In the genomic region with DNA sequence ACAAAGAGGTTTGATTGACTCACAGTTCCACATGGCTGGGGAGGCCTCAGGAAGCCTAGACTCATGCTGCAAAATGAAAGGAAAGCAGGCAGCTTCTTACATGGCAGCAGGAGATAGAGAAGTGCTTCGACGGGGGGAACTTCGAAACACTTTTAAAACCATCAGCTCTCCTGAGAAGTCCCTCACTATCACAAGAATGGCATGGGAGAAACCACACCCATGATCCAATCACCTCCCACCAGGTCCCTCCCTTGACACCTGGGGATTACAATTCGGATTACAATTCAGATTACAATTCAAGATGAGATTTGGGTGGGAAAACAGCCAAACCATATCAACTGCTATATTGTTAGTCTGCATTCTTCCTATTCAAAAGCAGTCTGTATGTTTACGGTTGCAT, we compare ENCODE assay signal across 5 cellular contexts.
"Had no signal": no experiment of that assay in that cellular context is flagged by ENCODE, and none has a peak within 500 bp of the region (broad histone marks: within the 10 kb centered on the region; RNA-seq: fewer than 3 reads in every experiment).

No MANE protein-coding gene starts in this region.

- H3K4me1 ChIP-seq: HAP-1 had no signal

- H3K4me3 ChIP-seq: HAP-1 had no signal

- DNase-seq: GOT3, HFFc6 had no signal

- H3K27ac Mint-ChIP-seq: HFFc6, IgD-negative memory B cell had no signal

- H3K9me3 ChIP-seq: HAP-1 had no signal

- H3K36me3 ChIP-seq: HAP-1 had no signal

- H3K4me3 Mint-ChIP-seq: HFFc6, IgD-negative memory B cell had no signal

- H3K27me3 Mint-ChIP-seq: IgD-negative memory B cell had no signal

- H3K4me1 Mint-ChIP-seq: IgD-negative memory B cell had no signal

- H3K27ac ChIP-seq: HL-60 had no signal
